Comparison of ENCODE assay signal across 8 cellular contexts in genomic region chr15:77659350-77660321, GRCh38. TPM values are rescaled to one million over a fixed set of nuclear protein-coding genes. Genes with fewer than 3 reads are reported as not detected.
DNase-seq lines count a peak whose midpoint lies in the region; ATAC-seq, FAIRE-seq and TF ChIP-seq lines count a peak whose summit lies in the region.

No MANE protein-coding gene starts in this region.

- H3K27me3 Mint-ChIP-seq in Calu3 (ENCODE audit: unreplicated experiment) (peaks cover 75% of the 10 kb centered on the region), mesothelial cell of epicardium (ENCODE audit: low read depth) (peaks cover 25% of the 10 kb centered on the region), natural killer cell (ENCODE audit: low read depth in 2 of 2) (peaks cover 9 to 13% of the 10 kb centered on the region in 2 donors)

- BruUV-seq in Calu3 (replicated peaks; lab: Mats Ljungman, UMichigan) = no TSS peak

- no peaks in the 10 kb centered on the region for H3K4me1 ChIP-seq in tibial artery

- TF ChIP-seq CTCF in Calu3 (IDR thresholded peaks at IDR 0.05; ENCODE audit: unreplicated experiment) (peak; percentile 68), bronchial epithelial cell (IDR thresholded peaks at IDR 0.05; ENCODE audit: insufficient read depth, low read length, severe bottlenecking) (peak; percentile 35), mesothelial cell of epicardium (IDR thresholded peaks at IDR 0.05; ENCODE audit: unreplicated experiment) (peak; percentile 34), tibial artery (IDR thresholded peaks at IDR 0.05) (no peak), natural killer cell (IDR thresholded peaks at IDR 0.05) (no peak)

- no peaks in the 10 kb centered on the region for H3K9me3 ChIP-seq in tibial artery

- CTCF ChIA-PET in Calu3 (lab: Charles Lee) = interaction anchor here (0.6 to 2.4 kb wide), 4 partner anchors 13 to 216 kb away, joined by 3 to 14 read pairs (median 4); no protein-coding TSS in a partner anchor

- H3K27ac Mint-ChIP-seq in Calu3 (ENCODE audit: unreplicated experiment) = no peak overlapping the region
- H3K27ac Mint-ChIP-seq in mesothelial cell of epicardium = no peak overlapping the region
- no peak overlapping the region for H3K27ac Mint-ChIP-seq in natural killer cell

- ATAC-seq in HG03045 (IDR thresholded peaks at IDR 0.05; ENCODE audit: unreplicated experiment) (no peak), natural killer cell (no peak)

- H3K4me3 Mint-ChIP-seq in Calu3 (ENCODE audit: low read depth, unreplicated experiment) = no peak overlapping the region
- no peak overlapping the region for H3K4me3 Mint-ChIP-seq in mesothelial cell of epicardium
- no peak overlapping the region for H3K4me3 Mint-ChIP-seq in natural killer cell

- FAIRE-seq in bronchial epithelial cell (lab: Jason Lieb, UNC) = peak; percentile 88

- H3K4me3 ChIP-seq in H7 (ENCODE audit: insufficient read depth, low read depth, low read length) (no peak overlapping the region), bronchial epithelial cell (ENCODE audit: low read depth, low read length) (no peak overlapping the region), tibial artery (no peak overlapping the region)

- H3K27me3 ChIP-seq in H7 (ENCODE audit: control insufficient read depth, insufficient read depth, low read length) (no peaks in the 10 kb centered on the region; the same call in none of the 2 replicates), bronchial epithelial cell (ENCODE audit: control insufficient read depth, insufficient read depth, low read length) (peaks cover 2% of the 10 kb centered on the region), tibial artery (peaks cover 0 to 85% of the 10 kb centered on the region in 2 donors)

- H3K9me3 Mint-ChIP-seq in Calu3 (ENCODE audit: low read depth, unreplicated experiment) (no peaks in the 10 kb centered on the region), mesothelial cell of epicardium (no peaks in the 10 kb centered on the region), natural killer cell (no peaks in the 10 kb centered on the region)

- intact Hi-C loops in Calu3 (cut with micrococcal nuclease; ENCODE audit: unreplicated experiment) = loop anchor here (5.0 kb wide), 1 partner anchor 163 kb away; no protein-coding TSS in a partner anchor
- intact Hi-C loops in tibial artery (cut with DNase I; ENCODE audit: low total_unique reads) = no loop called here
- intact Hi-C loops in natural killer cell (cut with micrococcal nuclease) = no loop called here

- H3K36me3 ChIP-seq in H7 (replicated peaks; ENCODE audit: control insufficient read depth, insufficient read depth, low read length) (no peaks in the 10 kb centered on the region), bronchial epithelial cell (ENCODE audit: control insufficient read depth, insufficient read depth, low read length) (no peaks in the 10 kb centered on the region), tibial artery (no peaks in the 10 kb centered on the region)

- no peaks in the 10 kb centered on the region for H3K36me3 Mint-ChIP-seq in Calu3 (ENCODE audit: insufficient read depth, unreplicated experiment)
- no peaks in the 10 kb centered on the region for H3K36me3 Mint-ChIP-seq in mesothelial cell of epicardium
- no peaks in the 10 kb centered on the region for H3K36me3 Mint-ChIP-seq in natural killer cell

- H3K27ac ChIP-seq in tibial artery = no peak overlapping the region

- DNase-seq in Calu3 = peak; percentile 84
- peak; percentile 96 for DNase-seq in H7
- peak; percentile 16 for DNase-seq in NOMO-1 treated with dmso at 0.1 percent for 144 hours (lab: John Stamatoyannopoulos, UW; ENCODE audit: unreplicated experiment)
- peak; percentile 28 for DNase-seq in bronchial epithelial cell (ENCODE audit: low read depth)
- DNase-seq in mesothelial cell of epicardium (ENCODE audit: low spot score in 2 of 2, unreplicated experiment in 2 of 2) = peak in 1 of 2 experiments; percentile 66
- no peak for DNase-seq in tibial artery
- DNase-seq in natural killer cell = no peak

- H3K4me1 Mint-ChIP-seq in Calu3 (ENCODE audit: low read depth, unreplicated experiment) = no peaks in the 10 kb centered on the region
- H3K4me1 Mint-ChIP-seq in mesothelial cell of epicardium = no peaks in the 10 kb centered on the region
- H3K4me1 Mint-ChIP-seq in natural killer cell = no peaks in the 10 kb centered on the region

RNA-seq across cellular contexts. Expression of gene LINGO1, which starts 26.9 kb away (rescaled TPM):
- total RNA-seq in Calu3 (2022) = 0.27 TPM in 1 of 2 replicates, not detected in the other
- total RNA-seq in H7 (2014; rRNA removed; shearing (Covaris generic)) = 10.6 and 11.9 TPM in 2 replicates
- total RNA-seq in bronchial epithelial cell = not detected in 2 replicates
- total RNA-seq in mesothelial cell of epicardium = 16.5 to 18.7 TPM (median 18.0 TPM) in 3 replicates
- not detected for total RNA-seq in natural killer cell

Comparison
In these comparisons a context has a peak if more than half of its experiments do, and no peak if none do; other contexts are left out.
1. DNase-seq: peak in Calu3 (single experiment), H7 (single experiment), NOMO-1 treated with dmso at 0.1 percent for 144 hours (single experiment) and bronchial epithelial cell (single experiment); none in tibial artery (0 of 2) and natural killer cell (single experiment).
2. CTCF ChIP-seq: peak in Calu3 (single experiment), bronchial epithelial cell (single experiment) and mesothelial cell of epicardium (single experiment); none in tibial artery (0 of 2) and natural killer cell (single experiment).